In genomic region chr10:67476201-67476600, GRCh38 we compare ENCODE assay signal across 17 cellular contexts.
DNase-seq lines count a peak whose midpoint lies in the region; ATAC-seq and TF ChIP-seq lines count a peak whose summit lies in the region.
"Had no signal": no experiment of that assay in that cellular context is flagged by ENCODE, and none has a peak within 500 bp of the region (broad histone marks: within the 10 kb centered on the region; RNA-seq: fewer than 3 reads in every experiment).

No MANE protein-coding gene starts in this region.

- peak; percentile 5 for DNase-seq in activated CD4-positive, alpha-beta T cell treated with anti-CD3 and anti-CD28 coated beads for 36 hours
- no peak for DNase-seq in activated CD4-positive, alpha-beta T cell treated with anti-CD3 and anti-CD28 coated beads, Interleukin-2, amount 10 ng/mL, durations not matched to agents 24 days and 14 days
- DNase-seq in iPS DF 6.9 (ENCODE audit: low read depth, low spot score) (peak; percentile 2), occipital lobe (lab: John Stamatoyannopoulos, UW) (no peak)
- no peak for DNase-seq in activated T-helper 1 cell treated with anti-CD3 and anti-CD28 coated beads, Interleukin-12 subunit alpha, Interleukin-12 subunit beta, Interleukin-2, Interleukin-4 antibody, amounts not matched to agents 30 ng/mL and 10 ng/mL and 1 ng/mL, durations not matched to agents 14 hours and 24 hours and 36 hours (ENCODE audit: low spot score)
- DNase-seq: C1 segment of cervical spinal cord, COR-L47, DMS79, GF-D8, NCI-H446, SHP77 treated with DMSO at 0.1 percent for 48 hours had no signal

- CTCF ChIA-PET in activated CD4-positive, alpha-beta T cell treated with anti-CD3 and anti-CD28 coated beads for 36 hours (lab: Charles Lee), result no interaction called here

- no peaks in the 10 kb centered on the region for H3K27me3 ChIP-seq in OCI-LY1 (ENCODE audit: insufficient read depth, low read length)
- H3K27me3 ChIP-seq in iPS DF 6.9 (ENCODE audit: control insufficient read depth, insufficient read depth, low read length), result no peaks in the 10 kb centered on the region

- H3K36me3 Mint-ChIP-seq in activated CD4-positive, alpha-beta T cell treated with anti-CD3 and anti-CD28 coated beads for 36 hours (ENCODE audit: low read depth), result no peaks in the 10 kb centered on the region
- H3K36me3 Mint-ChIP-seq in activated CD4-positive, alpha-beta T cell treated with anti-CD3 and anti-CD28 coated beads, Interleukin-2, amount 10 ng/mL, durations not matched to agents 24 days and 14 days (ENCODE audit: low read depth), result no peaks in the 10 kb centered on the region
- no peaks in the 10 kb centered on the region for H3K36me3 Mint-ChIP-seq in activated T-helper 1 cell treated with anti-CD3 and anti-CD28 coated beads, Interleukin-12 subunit alpha, Interleukin-12 subunit beta, Interleukin-2, Interleukin-4 antibody, amounts not matched to agents 30 ng/mL and 10 ng/mL and 1 ng/mL, durations not matched to agents 14 hours and 24 hours and 36 hours (ENCODE audit: low read depth)

- no peak overlapping the region for H3K4me2 ChIP-seq in OCI-LY1 (ENCODE audit: low read length)

- H3K4me1 ChIP-seq in OCI-LY1 (ENCODE audit: insufficient read depth, low read length, severe bottlenecking), result no peaks in the 10 kb centered on the region
- no peaks in the 10 kb centered on the region for H3K4me1 ChIP-seq in iPS DF 6.9 (ENCODE audit: control insufficient read depth, insufficient read depth, low read length)

- no peak overlapping the region for H2AFZ ChIP-seq in OCI-LY1 (ENCODE audit: low read length)

- intact Hi-C loops in activated CD4-positive, alpha-beta T cell treated with anti-CD3 and anti-CD28 coated beads for 36 hours (cut with DNase I, micrococcal nuclease), result no loop called here
- intact Hi-C loops in activated CD4-positive, alpha-beta T cell treated with anti-CD3 and anti-CD28 coated beads, Interleukin-2, amount 10 ng/mL, durations not matched to agents 24 days and 14 days (cut with micrococcal nuclease), result no loop called here
- intact Hi-C loops in activated T-helper 1 cell treated with anti-CD3 and anti-CD28 coated beads, Interleukin-12 subunit alpha, Interleukin-12 subunit beta, Interleukin-2, Interleukin-4 antibody, amounts not matched to agents 30 ng/mL and 10 ng/mL and 1 ng/mL, durations not matched to agents 14 hours and 24 hours and 36 hours (cut with micrococcal nuclease), result no loop called here

- no peaks in the 10 kb centered on the region for H4K20me1 ChIP-seq in OCI-LY1 (ENCODE audit: insufficient read depth, low read length)

- no peaks in the 10 kb centered on the region for H3F3A ChIP-seq in OCI-LY1 (ENCODE audit: insufficient read depth, low read length)

- no peaks in the 10 kb centered on the region for H3K4me1 Mint-ChIP-seq in activated CD4-positive, alpha-beta T cell treated with anti-CD3 and anti-CD28 coated beads for 36 hours
- no peaks in the 10 kb centered on the region for H3K4me1 Mint-ChIP-seq in activated CD4-positive, alpha-beta T cell treated with anti-CD3 and anti-CD28 coated beads, Interleukin-2, amount 10 ng/mL, durations not matched to agents 24 days and 14 days
- H3K4me1 Mint-ChIP-seq in activated T-helper 1 cell treated with anti-CD3 and anti-CD28 coated beads, Interleukin-12 subunit alpha, Interleukin-12 subunit beta, Interleukin-2, Interleukin-4 antibody, amounts not matched to agents 30 ng/mL and 10 ng/mL and 1 ng/mL, durations not matched to agents 14 hours and 24 hours and 36 hours (ENCODE audit: low read depth), result no peaks in the 10 kb centered on the region

- no peak overlapping the region for H3K27ac Mint-ChIP-seq in activated CD4-positive, alpha-beta T cell treated with anti-CD3 and anti-CD28 coated beads for 36 hours
- no peak overlapping the region for H3K27ac Mint-ChIP-seq in activated CD4-positive, alpha-beta T cell treated with anti-CD3 and anti-CD28 coated beads, Interleukin-2, amount 10 ng/mL, durations not matched to agents 24 days and 14 days
- H3K27ac Mint-ChIP-seq in activated T-helper 1 cell treated with anti-CD3 and anti-CD28 coated beads, Interleukin-12 subunit alpha, Interleukin-12 subunit beta, Interleukin-2, Interleukin-4 antibody, amounts not matched to agents 30 ng/mL and 10 ng/mL and 1 ng/mL, durations not matched to agents 14 hours and 24 hours and 36 hours, result no peak overlapping the region
- H3K27ac Mint-ChIP-seq: T-helper 1 cell treated with Interleukin-12 subunit alpha and Interleukin-12 subunit beta and Interleukin-4 antibody, amounts not matched to agents 30 μg/mL and 1 μg/mL, for 36 hours had no signal

- TF ChIP-seq CTCF in OCI-LY1 (IDR thresholded peaks at IDR 0.05; ENCODE audit: low read length), result peak; percentile 29

- H3K79me2 ChIP-seq in OCI-LY1 (ENCODE audit: insufficient read depth, low read length), result no peaks in the 10 kb centered on the region

- POLR2A ChIA-PET in activated CD4-positive, alpha-beta T cell treated with anti-CD3 and anti-CD28 coated beads for 36 hours (lab: Charles Lee), result no interaction called here

- H3K27ac ChIP-seq in OCI-LY1 (ENCODE audit: low read depth, low read length, poor library complexity, severe bottlenecking) (no peak overlapping the region), iPS DF 6.9 (ENCODE audit: low read length) (no peak overlapping the region)
- H3K27ac ChIP-seq: HL-60 had no signal

- no peak overlapping the region for H3K9ac ChIP-seq in OCI-LY1 (ENCODE audit: low read length)

- H3K4me3 ChIP-seq in OCI-LY1 (ENCODE audit: low read depth, low read length, poor library complexity, severe bottlenecking), result no peak overlapping the region
- H3K4me3 ChIP-seq in iPS DF 6.9 (ENCODE audit: low read length), result no peak overlapping the region
- H3K4me3 ChIP-seq: K562 had no signal

- H3K9me2 ChIP-seq in OCI-LY1 (ENCODE audit: low read depth, low read length), result no peaks in the 10 kb centered on the region

- H3K9me3 ChIP-seq in OCI-LY1 (ENCODE audit: low read length) (0 out of 2 replicates have a peak, but pooled peaks cover 2% of the 10 kb centered on the region), iPS DF 6.9 (ENCODE audit: control insufficient read depth, insufficient read depth, low read length) (no peaks in the 10 kb centered on the region; the same call in 1 of the 2 replicates)

- ATAC-seq in activated CD4-positive, alpha-beta T cell treated with anti-CD3 and anti-CD28 coated beads for 36 hours, result no peak
- ATAC-seq in GM19467 (IDR thresholded peaks at IDR 0.05; ENCODE audit: unreplicated experiment), result no peak
- ATAC-seq in GM21825 (IDR thresholded peaks at IDR 0.05; ENCODE audit: unreplicated experiment), result no peak
- ATAC-seq: K562 had no signal

- no CpG with 5 or more reads among the region's 4 CpGs for WGBS in iPS DF 6.9 (ENCODE audit: insufficient coverage, insufficient read length)

- H3K4me3 Mint-ChIP-seq in activated CD4-positive, alpha-beta T cell treated with anti-CD3 and anti-CD28 coated beads for 36 hours, result no peak overlapping the region
- no peak overlapping the region for H3K4me3 Mint-ChIP-seq in activated CD4-positive, alpha-beta T cell treated with anti-CD3 and anti-CD28 coated beads, Interleukin-2, amount 10 ng/mL, durations not matched to agents 24 days and 14 days
- H3K4me3 Mint-ChIP-seq in activated T-helper 1 cell treated with anti-CD3 and anti-CD28 coated beads, Interleukin-12 subunit alpha, Interleukin-12 subunit beta, Interleukin-2, Interleukin-4 antibody, amounts not matched to agents 30 ng/mL and 10 ng/mL and 1 ng/mL, durations not matched to agents 14 hours and 24 hours and 36 hours, result no peak overlapping the region
- H3K4me3 Mint-ChIP-seq: T-helper 1 cell treated with Interleukin-12 subunit alpha and Interleukin-12 subunit beta and Interleukin-4 antibody, amounts not matched to agents 30 μg/mL and 1 μg/mL, for 36 hours had no signal

- no peaks in the 10 kb centered on the region for H3K36me3 ChIP-seq in OCI-LY1 (ENCODE audit: insufficient read depth, low read length)
- no peaks in the 10 kb centered on the region for H3K36me3 ChIP-seq in iPS DF 6.9 (ENCODE audit: control insufficient read depth, insufficient read depth, low read length)

- peaks cover 8% of the 10 kb centered on the region for H3K9me3 Mint-ChIP-seq in activated CD4-positive, alpha-beta T cell treated with anti-CD3 and anti-CD28 coated beads for 36 hours (ENCODE audit: low read depth)
- peaks cover 18% of the 10 kb centered on the region for H3K9me3 Mint-ChIP-seq in activated CD4-positive, alpha-beta T cell treated with anti-CD3 and anti-CD28 coated beads, Interleukin-2, amount 10 ng/mL, durations not matched to agents 24 days and 14 days
- peaks cover 31% of the 10 kb centered on the region for H3K9me3 Mint-ChIP-seq in activated T-helper 1 cell treated with anti-CD3 and anti-CD28 coated beads, Interleukin-12 subunit alpha, Interleukin-12 subunit beta, Interleukin-2, Interleukin-4 antibody, amounts not matched to agents 30 ng/mL and 10 ng/mL and 1 ng/mL, durations not matched to agents 14 hours and 24 hours and 36 hours

- peaks cover 4% of the 10 kb centered on the region for H3K27me3 Mint-ChIP-seq in activated CD4-positive, alpha-beta T cell treated with anti-CD3 and anti-CD28 coated beads for 36 hours
- no peaks in the 10 kb centered on the region for H3K27me3 Mint-ChIP-seq in activated CD4-positive, alpha-beta T cell treated with anti-CD3 and anti-CD28 coated beads, Interleukin-2, amount 10 ng/mL, durations not matched to agents 24 days and 14 days
- H3K27me3 Mint-ChIP-seq in activated T-helper 1 cell treated with anti-CD3 and anti-CD28 coated beads, Interleukin-12 subunit alpha, Interleukin-12 subunit beta, Interleukin-2, Interleukin-4 antibody, amounts not matched to agents 30 ng/mL and 10 ng/mL and 1 ng/mL, durations not matched to agents 14 hours and 24 hours and 36 hours (ENCODE audit: insufficient read depth), result no peaks in the 10 kb centered on the region

Comparison
In these comparisons a context has a peak if more than half of its experiments do, and no peak if none do; other contexts are left out.
1. DNase-seq: peak in activated CD4-positive, alpha-beta T cell treated with anti-CD3 and anti-CD28 coated beads for 36 hours (single experiment) and iPS DF 6.9 (single experiment); none in activated CD4-positive, alpha-beta T cell treated with anti-CD3 and anti-CD28 coated beads, Interleukin-2, amount 10 ng/mL, durations not matched to agents 24 days and 14 days (single experiment), occipital lobe (single experiment) and activated T-helper 1 cell treated with anti-CD3 and anti-CD28 coated beads, Interleukin-12 subunit alpha, Interleukin-12 subunit beta, Interleukin-2, Interleukin-4 antibody, amounts not matched to agents 30 ng/mL and 10 ng/mL and 1 ng/mL, durations not matched to agents 14 hours and 24 hours and 36 hours (single experiment).